ENCODE assay signal across 19 cellular contexts in the genomic region with DNA sequence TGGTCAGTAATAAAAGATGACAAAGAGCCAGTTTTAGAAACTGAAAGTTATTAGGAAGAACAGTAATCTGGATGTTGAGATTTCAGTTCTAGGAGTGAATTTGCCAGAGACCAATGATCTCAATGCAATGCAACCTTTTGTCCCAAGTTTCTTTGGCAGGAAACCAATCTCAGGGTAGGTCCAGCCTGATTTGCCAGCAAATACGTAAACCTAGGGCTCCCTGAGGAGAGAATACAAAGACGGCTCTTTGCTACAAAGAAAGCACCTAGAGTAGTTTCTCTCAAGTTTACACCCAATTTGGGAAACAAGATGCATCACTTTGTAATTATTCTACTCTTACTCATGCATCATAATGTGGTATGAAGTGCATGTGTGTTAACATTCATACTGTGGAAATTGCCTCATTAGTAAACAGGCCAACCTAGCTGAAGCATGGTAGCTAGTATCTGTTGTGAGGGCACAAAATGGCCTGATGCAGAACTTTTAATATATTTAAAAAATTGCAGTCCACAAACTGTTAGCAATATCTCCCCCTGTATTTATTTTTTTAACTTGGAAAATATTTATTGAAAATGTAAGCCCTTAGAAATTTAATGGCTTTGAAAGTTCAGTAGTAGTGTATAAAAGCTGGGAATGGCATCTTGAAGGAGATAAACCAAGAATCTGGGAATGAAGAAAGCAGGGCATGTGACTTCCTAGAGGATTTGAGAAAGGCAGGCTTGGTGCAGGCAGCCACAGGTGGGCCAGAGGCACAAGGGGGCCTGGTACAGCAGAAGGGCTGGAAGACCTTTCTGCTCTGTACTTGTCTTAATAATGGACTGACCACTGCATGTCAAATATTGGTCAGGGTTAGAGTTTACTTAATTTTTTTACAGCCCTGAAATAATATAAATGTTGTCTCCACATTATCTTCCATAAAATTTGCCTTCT. TPM values are rescaled to one million over a fixed set of nuclear protein-coding genes. Genes with fewer than 3 reads are reported as not detected.
DNase-seq lines count a peak whose midpoint lies in the region; ATAC-seq, FAIRE-seq and TF ChIP-seq lines count a peak whose summit lies in the region.
"Had no signal": no experiment of that assay in that cellular context is flagged by ENCODE, and none has a peak within 500 bp of the region (broad histone marks: within the 10 kb centered on the region; RNA-seq: fewer than 3 reads in every experiment).

No MANE protein-coding gene starts in this region.

- peak; percentile 9 for FAIRE-seq in islet of Langerhans (lab: Jason Lieb, UNC)
- FAIRE-seq: keratinocyte had no signal

- no peak overlapping the region for H3K4me2 ChIP-seq in H9 (ENCODE audit: insufficient read depth, insufficient read length, low read length)

- H3K9ac ChIP-seq in subcutaneous abdominal adipose tissue (ENCODE audit: low read length in 5 of 5) (no peak overlapping the region), H9 (ENCODE audit: extremely low read depth, insufficient read length, low read length) (no peak overlapping the region)

- H3K27me3 Mint-ChIP-seq in H9 (ENCODE audit: low read depth), result no peaks in the 10 kb centered on the region

- peaks cover 0 to 7% (median 2%) of the 10 kb centered on the region in 3 experiments; a peak in 2 of 7 replicates for H3K36me3 Mint-ChIP-seq in H9 (ENCODE audit: insufficient read depth in 1 of 3, low read depth in 3 of 3)

- H3K79me1 ChIP-seq in H9 (ENCODE audit: insufficient read depth, low read depth, low read length, poor library complexity, severe bottlenecking), result no peaks in the 10 kb centered on the region

- H3K4me3 ChIP-seq in right atrium auricular region (no peak overlapping the region), epithelial cell of esophagus (ENCODE audit: low read length) (no peak overlapping the region), subcutaneous abdominal adipose tissue (ENCODE audit: low read depth in 1 of 5, low read length in 5 of 5) (no peak overlapping the region)
- H3K4me3 ChIP-seq: prostate gland had no signal

- no peak overlapping the region for H3K4ac ChIP-seq in H9 (ENCODE audit: low read depth, low read length)

- H3K27ac ChIP-seq in right atrium auricular region, result peak overlapping the region in 1 of 2 donors; percentile 32
- H3K27ac ChIP-seq in subcutaneous abdominal adipose tissue (ENCODE audit: low read depth, low read length), result peak overlapping the region; percentile 64
- no peak overlapping the region for H3K27ac ChIP-seq in H9 (ENCODE audit: insufficient read length, low read depth, low read length)
- H3K27ac ChIP-seq: prostate gland had no signal

- no peak overlapping the region for H2BK12ac ChIP-seq in H9 (ENCODE audit: insufficient read length, low read depth, low read length)

- H2BK120ac ChIP-seq in H9 (ENCODE audit: low read depth, low read length, poor library complexity, severe bottlenecking), result no peak overlapping the region

- H3K9me3 ChIP-seq in right atrium auricular region (no peaks in the 10 kb centered on the region), subcutaneous abdominal adipose tissue (ENCODE audit: control insufficient read depth in 5 of 5, low read length in 5 of 5) (peaks cover 0 to 4% (median 0%) of the 10 kb centered on the region in 5 donors), H9 (ENCODE audit: control insufficient read depth, low read depth, low read length) (no peaks in the 10 kb centered on the region)
- H3K9me3 ChIP-seq: Caco-2, prostate gland had no signal

- H3K27me3 ChIP-seq in right atrium auricular region (no peaks in the 10 kb centered on the region), subcutaneous abdominal adipose tissue (ENCODE audit: control insufficient read depth in 5 of 5, insufficient read depth in 4 of 5, low read length in 5 of 5) (no peaks in the 10 kb centered on the region), H9 (ENCODE audit: insufficient read depth, low read length) (no peaks in the 10 kb centered on the region)

- H4K8ac ChIP-seq in H9 (replicated peaks; ENCODE audit: insufficient read length, low read depth, low read length), result no peak overlapping the region

- no CpG with 5 or more reads among the region's 2 CpGs for WGBS in H9 (ENCODE audit: extremely low coverage, insufficient read length, low lambda C conversion rate)

- no peak overlapping the region for H3K4me3 Mint-ChIP-seq in H9

- H3K4me1 ChIP-seq in right atrium auricular region (peaks cover 0 to 11% of the 10 kb centered on the region in 2 donors), subcutaneous abdominal adipose tissue (ENCODE audit: control insufficient read depth in 5 of 5, insufficient read depth in 5 of 5, low read length in 5 of 5) (peaks cover 0 to 22% (median 14%) of the 10 kb centered on the region in 5 donors), H9 (ENCODE audit: insufficient read depth, low read length) (peaks cover 3% of the 10 kb centered on the region; the same call in 1 of the 2 replicates)
- H3K4me1 ChIP-seq: Caco-2, prostate gland had no signal

- DNase-seq in Right ventricle myocardium inferior (ENCODE audit: missing footprints) (no peak), right atrium auricular region (ENCODE audit: low spot score) (no peak), epithelial cell of esophagus (ENCODE audit: low read depth) (peak; percentile 46), H9 (no peak)
- DNase-seq: activated gamma-delta T cell treated with Interleukin-2 at 50 U/mL for 16 hours; aorta; Caco-2; effector CD4-positive, alpha-beta T cell; GF-D8; NCI-H2029; NCI-H524 treated with DMSO at 0.1 percent for 48 hours; stimulated activated CD8-positive, alpha-beta memory T cell treated with anti-CD3 and anti-CD28 coated beads, Interleukin-4, amount 100 ng/mL, for 48 hours; SW 1271 had no signal

- H2BK15ac ChIP-seq in H9 (ENCODE audit: low read depth, low read length), result no peak overlapping the region

- no peak overlapping the region for H2BK20ac ChIP-seq in H9 (ENCODE audit: low read depth, low read length, poor library complexity, severe bottlenecking)

- peak; percentile 62 for ATAC-seq in Right ventricle myocardium inferior
- ATAC-seq in GM19351 (IDR thresholded peaks at IDR 0.05; ENCODE audit: unreplicated experiment), result no peak
- ATAC-seq in HG03039 (IDR thresholded peaks at IDR 0.05; ENCODE audit: unreplicated experiment), result no peak

- H3K9me3 Mint-ChIP-seq in H9, result peaks cover 2 to 5% of the 10 kb centered on the region in 2 experiments; a peak in 4 of 5 replicates

- H2BK5ac ChIP-seq in H9 (ENCODE audit: insufficient read length, low read length), result no peak overlapping the region

- no peaks in the 10 kb centered on the region for H4K20me1 ChIP-seq in H9 (ENCODE audit: control insufficient read depth, insufficient read depth, insufficient read length)

- no peak overlapping the region for H3K18ac ChIP-seq in H9 (ENCODE audit: insufficient read length, low read depth, low read length)

- no peak overlapping the region for H4K5ac ChIP-seq in H9 (ENCODE audit: insufficient read length, low read depth, low read length)

- TF ChIP-seq CTCF in right atrium auricular region (IDR thresholded peaks at IDR 0.05) (no peak), epithelial cell of esophagus (IDR thresholded peaks at IDR 0.05; ENCODE audit: insufficient read depth, low read depth, low read length, missing control alignments) (no peak), H9 (conservative IDR thresholded peaks at IDR 0.05) (no peak)

- H3K27ac Mint-ChIP-seq in H9, result peak overlapping the region in 1 of 3 experiments; percentile 73; a peak in 2 of 7 replicates

- H3K14ac ChIP-seq in H9 (ENCODE audit: insufficient read depth, low read length), result no peak overlapping the region

- H2AFZ ChIP-seq in H9 (ENCODE audit: low read length), result no peak overlapping the region

- no peak overlapping the region for H2AK5ac ChIP-seq in H9 (ENCODE audit: insufficient read length, low read length)

- H3K36me3 ChIP-seq in right atrium auricular region (no peaks in the 10 kb centered on the region), subcutaneous abdominal adipose tissue (ENCODE audit: control insufficient read depth in 5 of 5, insufficient read depth in 5 of 5, low read length in 5 of 5) (no peaks in the 10 kb centered on the region)
- H3K36me3 ChIP-seq: prostate gland had no signal

- H3K23ac ChIP-seq in H9 (ENCODE audit: insufficient read length, low read depth, low read length), result no peak overlapping the region

- no peak overlapping the region for H4K91ac ChIP-seq in H9 (ENCODE audit: insufficient read length, low read depth, low read length)

- H3K56ac ChIP-seq in H9 (ENCODE audit: insufficient read length, low read depth, low read length), result no peak overlapping the region

- H3K23me2 ChIP-seq in H9 (ENCODE audit: insufficient read length, low read depth, low read length, poor library complexity, severe bottlenecking), result no peaks in the 10 kb centered on the region

- no peak overlapping the region for H3T11ph ChIP-seq in H9 (ENCODE audit: low read length)

- H3K79me2 ChIP-seq in H9 (ENCODE audit: insufficient read depth, low read length), result no peaks in the 10 kb centered on the region

- intact Hi-C loops in Right ventricle myocardium inferior (cut with DNase I), result no loop called here

- peaks cover 26 to 31% of the 10 kb centered on the region in 2 experiments for H3K4me1 Mint-ChIP-seq in H9

RNA-seq across cellular contexts. Expression of gene MAST4, which starts 59.5 kb away (rescaled TPM):
- 39.6 TPM for total RNA-seq in Right ventricle myocardium inferior
- total RNA-seq in right atrium auricular region, result 10 to 100 TPM; 50.4 to 60.6 TPM
- 3.7 and 4.3 TPM in 2 replicates for total RNA-seq in H9 (2021)
